Comparison of ENCODE assay signal across 19 cellular contexts in genomic region chr2:109633284-109633961, GRCh38. TPM values are rescaled to one million over a fixed set of nuclear protein-coding genes. Genes with fewer than 3 reads are reported as not detected.
"Had no signal": no experiment of that assay in that cellular context is flagged by ENCODE, and none has a peak within 500 bp of the region (broad histone marks: within the 10 kb centered on the region; RNA-seq: fewer than 3 reads in every experiment).

No MANE protein-coding gene starts in this region.

- H3K4me1 Mint-ChIP-seq: natural killer cell had no signal

- H3K36me3 ChIP-seq: colonic mucosa, heart left ventricle, thoracic aorta, upper lobe of right lung, WERI-Rb-1 had no signal

- DNase-seq: activated CD4-positive, CD25-positive, alpha-beta regulatory T cell treated with anti-CD3 and anti-CD28 coated beads, Interleukin-2, amount 50 U/mL, for 72 hours; activated CD8-positive, alpha-beta T cell treated with anti-CD3 and anti-CD28 coated beads, Interleukin-2, amount 10 ng/mL, durations not matched to agents 7 days and 5 days; activated naive CD4-positive, alpha-beta T cell; activated naive CD8-positive, alpha-beta T cell treated with anti-CD3 and anti-CD28 coated beads for 36 hours; colonic mucosa; effector CD4-positive, alpha-beta T cell; heart left ventricle; left ventricle myocardium superior; mammary epithelial cell; midbrain; natural killer cell; stimulated activated CD4-positive, alpha-beta T cell treated with anti-CD3 and anti-CD28 coated beads, Interleukin-4, amount 100 ng/mL, for 24 hours; stimulated activated naive CD4-positive, alpha-beta T cell treated with Interleukin-2 at 50 U/mL for 16 hours; upper lobe of right lung; WERI-Rb-1 had no signal

- H3K36me3 Mint-ChIP-seq: activated naive CD8-positive, alpha-beta T cell treated with anti-CD3 and anti-CD28 coated beads for 36 hours; natural killer cell had no signal

- ATAC-seq: activated CD8-positive, alpha-beta T cell treated with anti-CD3 and anti-CD28 coated beads, Interleukin-2, amount 10 ng/mL, durations not matched to agents 7 days and 5 days; heart left ventricle; left ventricle myocardium superior; natural killer cell; upper lobe of right lung had no signal

- H3K9me3 ChIP-seq: colonic mucosa, heart left ventricle, thoracic aorta, upper lobe of right lung had no signal

- H3K27me3 ChIP-seq: colonic mucosa, heart left ventricle, upper lobe of right lung had no signal

- H3K4me1 ChIP-seq: colonic mucosa had no signal

- H3K27ac Mint-ChIP-seq: activated CD8-positive, alpha-beta T cell treated with anti-CD3 and anti-CD28 coated beads, Interleukin-2, amount 10 ng/mL, durations not matched to agents 7 days and 5 days; activated naive CD8-positive, alpha-beta T cell treated with anti-CD3 and anti-CD28 coated beads for 36 hours; activated T-helper 2 cell treated with anti-CD3 and anti-CD28 coated beads, Interferon-gamma antibody, Interleukin-2, Interleukin-4, amounts not matched to agents 10 μg/mL and 5 μg/mL and 100 μg/mL, durations not matched to agents 14 hours and 24 hours and 36 hours; natural killer cell; progenitor cell of endocrine pancreas; T-helper 2 cell treated with Interferon-gamma antibody and Interleukin-4, amounts not matched to agents 5 μg/mL and 100 μg/mL, for 36 hours had no signal

- H3K27me3 Mint-ChIP-seq: activated naive CD8-positive, alpha-beta T cell treated with anti-CD3 and anti-CD28 coated beads for 36 hours; progenitor cell of endocrine pancreas had no signal

- H3K4me3 ChIP-seq: colonic mucosa, heart left ventricle, thoracic aorta, upper lobe of right lung had no signal

- H3K4me3 Mint-ChIP-seq: activated CD8-positive, alpha-beta T cell treated with anti-CD3 and anti-CD28 coated beads, Interleukin-2, amount 10 ng/mL, durations not matched to agents 7 days and 5 days; activated naive CD8-positive, alpha-beta T cell treated with anti-CD3 and anti-CD28 coated beads for 36 hours; natural killer cell; T-helper 2 cell treated with Interferon-gamma antibody and Interleukin-4, amounts not matched to agents 5 μg/mL and 100 μg/mL, for 36 hours had no signal

- H3K9me3 Mint-ChIP-seq: activated naive CD8-positive, alpha-beta T cell treated with anti-CD3 and anti-CD28 coated beads for 36 hours; activated T-helper 2 cell treated with anti-CD3 and anti-CD28 coated beads, Interferon-gamma antibody, Interleukin-2, Interleukin-4, amounts not matched to agents 10 μg/mL and 5 μg/mL and 100 μg/mL, durations not matched to agents 14 hours and 24 hours and 36 hours; natural killer cell; T-helper 2 cell treated with Interferon-gamma antibody and Interleukin-4, amounts not matched to agents 5 μg/mL and 100 μg/mL, for 36 hours had no signal

- H3K27ac ChIP-seq: colonic mucosa, heart left ventricle, thoracic aorta, upper lobe of right lung, WERI-Rb-1 had no signal

RNA-seq across cellular contexts. Expression of gene SOWAHC, which starts 19.3 kb away (rescaled TPM):
- total RNA-seq: activated CD8-positive, alpha-beta T cell treated with anti-CD3 and anti-CD28 coated beads, Interleukin-2, amount 10 ng/mL, durations not matched to agents 7 days and 5 days had no signal
